ENCODE assay signal across 24 cellular contexts in the genomic region with DNA sequence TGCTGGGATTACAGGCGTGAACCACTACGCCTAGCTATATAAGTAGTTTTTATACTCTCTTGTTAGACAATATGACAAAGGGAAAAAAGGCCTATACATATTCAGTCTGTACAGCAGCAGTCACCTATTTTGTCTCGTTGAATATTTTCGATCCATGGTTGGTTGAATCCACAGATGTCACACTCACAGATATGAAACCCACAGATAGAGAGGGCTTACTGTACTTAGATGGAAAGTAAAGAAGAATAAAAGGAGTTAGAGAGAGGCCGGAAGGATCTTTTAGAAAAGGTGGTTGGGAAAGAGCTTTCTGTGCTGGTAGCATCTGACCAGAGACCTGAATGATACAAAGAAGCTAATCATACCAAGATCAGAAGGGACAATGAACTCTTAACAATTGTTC. TPM values are rescaled to one million over a fixed set of nuclear protein-coding genes. Genes with fewer than 3 reads are reported as not detected.
DNase-seq lines count a peak whose midpoint lies in the region; ATAC-seq and TF ChIP-seq lines count a peak whose summit lies in the region.
"Had no signal": no experiment of that assay in that cellular context is flagged by ENCODE, and none has a peak within 500 bp of the region (broad histone marks: within the 10 kb centered on the region; RNA-seq: fewer than 3 reads in every experiment).

No MANE protein-coding gene starts in this region.

- intact Hi-C loops in Caco-2 (cut with micrococcal nuclease; ENCODE audit: unreplicated experiment): no loop called here

- DNase-seq in Caco-2 (no peak), left lobe of liver (ENCODE audit: low spot score) (no peak), NCI-H226 (no peak)
- no peak for DNase-seq in activated T-cell treated with anti-CD3 and anti-CD28 coated beads, Interleukin-2, amount 50 U/mL, for 72 hours
- DNase-seq: activated effector memory CD4-positive, alpha-beta T cell treated with anti-CD3 and anti-CD28 coated beads, Interleukin-2, amount 50 U/mL, for 16 hours; amygdala; DMS53; naive thymus-derived CD8-positive, alpha-beta T cell; NCI-H1417 treated with DMSO at 0.1 percent for 48 hours; NCI-H2227 treated with DMSO at 0.1 percent for 48 hours; Right ventricle myocardium superior; WERI-Rb-1 had no signal

- H3K9me3 Mint-ChIP-seq in Caco-2 (ENCODE audit: unreplicated experiment): no peaks in the 10 kb centered on the region
- H3K9me3 Mint-ChIP-seq in activated T-cell treated with anti-CD3 and anti-CD28 coated beads, Interleukin-2, amount 50 U/mL, for 72 hours: no peaks in the 10 kb centered on the region
- H3K9me3 Mint-ChIP-seq: naive thymus-derived CD8-positive, alpha-beta T cell; stimulated activated effector memory CD8-positive, alpha-beta T cell treated with anti-CD3 and anti-CD28 coated beads, Interleukin-12 subunit alpha, Interleukin-12 subunit beta, amount 100 ng/mL, for 72 hours; type B pancreatic cell had no signal

- peak overlapping the region in 5 of 11 experiments; percentile 8 to 33 (median 18); a peak in 5 of 22 replicates for H3K4me2 ChIP-seq in BLaER1 treated with 17β-estradiol and CSF1 and Interleukin-3, amounts not matched to agents 10 nM and 100 nM
- H3K4me2 ChIP-seq: KMS-11 had no signal

- H3K9ac ChIP-seq in BLaER1 treated with 17β-estradiol and CSF1 and Interleukin-3, amounts not matched to agents 10 nM and 100 nM: no peak overlapping the region; a peak in 1 of 22 replicates
- H3K9ac ChIP-seq: KMS-11 had no signal

- H3K9me3 ChIP-seq in BLaER1 treated with 17β-estradiol and CSF1 and Interleukin-3, amounts not matched to agents 10 nM and 100 nM (replicated peaks in 1 of 11): no peaks in the 10 kb centered on the region
- H3K9me3 ChIP-seq in Caco-2: no peaks in the 10 kb centered on the region
- H3K9me3 ChIP-seq: prostate gland had no signal

- no TSS peak for BruUV-seq in Caco-2 (replicated peaks; lab: Mats Ljungman, UMichigan)

- H3K27ac Mint-ChIP-seq in Caco-2 (ENCODE audit: unreplicated experiment): no peak overlapping the region
- no peak overlapping the region for H3K27ac Mint-ChIP-seq in activated T-cell treated with anti-CD3 and anti-CD28 coated beads, Interleukin-2, amount 50 U/mL, for 72 hours
- H3K27ac Mint-ChIP-seq: stimulated activated effector memory CD8-positive, alpha-beta T cell treated with anti-CD3 and anti-CD28 coated beads, Interleukin-12 subunit alpha, Interleukin-12 subunit beta, amount 100 ng/mL, for 72 hours; type B pancreatic cell had no signal

- peaks cover 27 to 63% (median 46%) of the 10 kb centered on the region in 10 experiments for H3K4me1 ChIP-seq in BLaER1 treated with 17β-estradiol and CSF1 and Interleukin-3, amounts not matched to agents 10 nM and 100 nM
- no peaks in the 10 kb centered on the region for H3K4me1 ChIP-seq in Caco-2
- H3K4me1 ChIP-seq: prostate gland had no signal

- CTCF ChIA-PET in Caco-2 (lab: Charles Lee): interaction anchor here (0.7 kb wide), 1 partner anchor 10 kb away, joined by 3 read pairs; no protein-coding TSS in a partner anchor

- H3K4me3 ChIP-seq in BLaER1 treated with 17β-estradiol and CSF1 and Interleukin-3, amounts not matched to agents 10 nM and 100 nM: no peak overlapping the region
- no peak overlapping the region for H3K4me3 ChIP-seq in Caco-2 (ENCODE audit: low read depth, low read length)
- H3K4me3 ChIP-seq: lung, prostate gland had no signal

- H3K36me3 ChIP-seq in BLaER1 treated with 17β-estradiol and CSF1 and Interleukin-3, amounts not matched to agents 10 nM and 100 nM: no peaks in the 10 kb centered on the region
- H3K36me3 ChIP-seq in Caco-2 (ENCODE audit: control insufficient read depth, insufficient read depth, low read length): no peaks in the 10 kb centered on the region
- H3K36me3 ChIP-seq: prostate gland, WERI-Rb-1 had no signal

- H3K4me3 Mint-ChIP-seq in Caco-2 (ENCODE audit: unreplicated experiment): no peak overlapping the region
- H3K4me3 Mint-ChIP-seq in activated T-cell treated with anti-CD3 and anti-CD28 coated beads, Interleukin-2, amount 50 U/mL, for 72 hours: no peak overlapping the region
- H3K4me3 Mint-ChIP-seq: naive thymus-derived CD8-positive, alpha-beta T cell; stimulated activated effector memory CD8-positive, alpha-beta T cell treated with anti-CD3 and anti-CD28 coated beads, Interleukin-12 subunit alpha, Interleukin-12 subunit beta, amount 100 ng/mL, for 72 hours; type B pancreatic cell had no signal

- POLR2A ChIA-PET in Caco-2 (lab: Charles Lee): no interaction called here

- H3K27me3 Mint-ChIP-seq in Caco-2 (ENCODE audit: insufficient read depth, unreplicated experiment): no peaks in the 10 kb centered on the region
- peaks cover 9% of the 10 kb centered on the region for H3K27me3 Mint-ChIP-seq in activated T-cell treated with anti-CD3 and anti-CD28 coated beads, Interleukin-2, amount 50 U/mL, for 72 hours (ENCODE audit: low read depth)
- H3K27me3 Mint-ChIP-seq: type B pancreatic cell had no signal

- peak; percentile 66 for ATAC-seq in GM18909 (IDR thresholded peaks at IDR 0.05; ENCODE audit: poor library complexity, unreplicated experiment)
- peak; percentile 40 for ATAC-seq in GM21786 (IDR thresholded peaks at IDR 0.05; ENCODE audit: unreplicated experiment)
- ATAC-seq in HG03159 (IDR thresholded peaks at IDR 0.05; ENCODE audit: unreplicated experiment): peak; percentile 58
- ATAC-seq in activated T-cell treated with anti-CD3 and anti-CD28 coated beads, Interleukin-2, amount 50 U/mL, for 72 hours (replicated peaks in 1 of 2): no peak
- ATAC-seq in left lobe of liver: no peak
- ATAC-seq: naive thymus-derived CD8-positive, alpha-beta T cell had no signal

- peak overlapping the region in 7 of 11 experiments; percentile 36 to 80 (median 68); a peak in 13 of 22 replicates for H3K27ac ChIP-seq in BLaER1 treated with 17β-estradiol and CSF1 and Interleukin-3, amounts not matched to agents 10 nM and 100 nM
- H3K27ac ChIP-seq: 22Rv1, C4-2B, KMS-11, prostate gland, WERI-Rb-1 had no signal

- TF ChIP-seq CTCF in Caco-2 (IDR thresholded peaks at IDR 0.05; ENCODE audit: insufficient read depth in 1 of 2, low read depth in 1 of 2, low read length in 1 of 2, severe bottlenecking in 1 of 2, unreplicated experiment in 1 of 2): no peak

- H3K36me3 Mint-ChIP-seq in Caco-2 (ENCODE audit: insufficient read depth, unreplicated experiment): no peaks in the 10 kb centered on the region
- no peaks in the 10 kb centered on the region for H3K36me3 Mint-ChIP-seq in activated T-cell treated with anti-CD3 and anti-CD28 coated beads, Interleukin-2, amount 50 U/mL, for 72 hours (ENCODE audit: insufficient read depth in 2 of 2)
- H3K36me3 Mint-ChIP-seq: naive thymus-derived CD8-positive, alpha-beta T cell; stimulated activated effector memory CD8-positive, alpha-beta T cell treated with anti-CD3 and anti-CD28 coated beads, Interleukin-12 subunit alpha, Interleukin-12 subunit beta, amount 100 ng/mL, for 72 hours; type B pancreatic cell had no signal

- H4K20me1 ChIP-seq in BLaER1 treated with 17β-estradiol and CSF1 and Interleukin-3, amounts not matched to agents 10 nM and 100 nM: no peaks in the 10 kb centered on the region

- H3K4me1 Mint-ChIP-seq in Caco-2 (ENCODE audit: low read depth, unreplicated experiment): no peaks in the 10 kb centered on the region
- peaks cover 15% of the 10 kb centered on the region for H3K4me1 Mint-ChIP-seq in activated T-cell treated with anti-CD3 and anti-CD28 coated beads, Interleukin-2, amount 50 U/mL, for 72 hours (ENCODE audit: low read depth)
- H3K4me1 Mint-ChIP-seq: naive thymus-derived CD8-positive, alpha-beta T cell had no signal

- H3K27me3 ChIP-seq in BLaER1 treated with 17β-estradiol and CSF1 and Interleukin-3, amounts not matched to agents 10 nM and 100 nM: no peaks in the 10 kb centered on the region
- no peaks in the 10 kb centered on the region for H3K27me3 ChIP-seq in Caco-2 (replicated peaks; ENCODE audit: control insufficient read depth, insufficient read depth, low read length)

RNA-seq across cellular contexts. Expression of a gene that starts 38.3 kb away (rescaled TPM):
- total RNA-seq in Caco-2 (2022) (not detected in 2 replicates), left lobe of liver (not detected)
- not detected for total RNA-seq in activated T-cell treated with anti-CD3 and anti-CD28 coated beads, Interleukin-2, amount 50 U/mL, for 72 hours
- total RNA-seq: cerebellum had no signal

RNA-seq across cellular contexts. Expression of a gene that starts 47.9 kb away (rescaled TPM):
- total RNA-seq in Caco-2 (2022) (49.3 and 56.6 TPM in 2 replicates), left lobe of liver (13.4 TPM)
- 10 to 100 TPM; 59.7 to 60.6 TPM for total RNA-seq in activated T-cell treated with anti-CD3 and anti-CD28 coated beads, Interleukin-2, amount 50 U/mL, for 72 hours

Comparison
In these comparisons a context has a peak if more than half of its experiments do, and no peak if none do; other contexts are left out.
1. ATAC-seq: peak in GM18909 (single experiment), GM21786 (single experiment) and HG03159 (single experiment); none in activated T-cell treated with anti-CD3 and anti-CD28 coated beads, Interleukin-2, amount 50 U/mL, for 72 hours (0 of 2) and left lobe of liver (single experiment).